Comparison of ENCODE assay signal across 9 cellular contexts in the genomic region with DNA sequence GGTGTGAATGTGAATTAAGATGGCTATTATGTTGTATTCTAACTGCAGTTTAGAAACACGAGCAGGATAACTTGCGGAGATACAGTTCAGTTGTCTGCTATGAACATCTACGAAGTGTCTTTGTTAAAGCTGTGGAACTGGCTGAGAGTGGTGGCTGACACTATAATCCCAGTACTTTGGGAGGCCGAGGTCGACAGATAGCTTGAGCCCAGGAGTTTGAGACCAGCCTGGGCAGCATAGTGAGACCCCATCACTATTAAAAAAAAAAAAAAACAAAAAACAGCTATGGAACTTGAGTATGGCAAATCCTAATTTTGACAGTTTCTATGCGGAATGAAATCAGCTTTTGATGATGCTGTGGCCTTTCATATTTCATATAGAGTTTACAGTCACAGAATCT. TPM values are rescaled to one million over a fixed set of nuclear protein-coding genes. Genes with fewer than 3 reads are reported as not detected.
A peak's percentile ranks its signal among the peaks of the same experiment; 100 is the strongest.
DNase-seq lines count a peak whose midpoint lies in the region; ATAC-seq and TF ChIP-seq lines count a peak whose summit lies in the region.
"Had no signal": no experiment of that assay in that cellular context is flagged by ENCODE, and none has a peak within 500 bp of the region (broad histone marks: within the 10 kb centered on the region; RNA-seq: fewer than 3 reads in every experiment).

No MANE protein-coding gene starts in this region.

- peak overlapping the region; percentile 17 for H3K4me3 ChIP-seq in GM12875 (ENCODE audit: low read depth, low read length)
- H3K4me3 ChIP-seq in SJSA1 = peak overlapping the region; percentile 86; the same call in 1 of the 2 replicates
- peak overlapping the region; percentile 94 for H3K4me3 ChIP-seq in rectal smooth muscle tissue (ENCODE audit: low read length)

- H3K27ac ChIP-seq in SJSA1 (no peak overlapping the region; the same call in 1 of the 2 replicates), epithelial cell of prostate (peak overlapping the region; percentile 61), rectal smooth muscle tissue (ENCODE audit: low read depth, low read length) (no peak overlapping the region)

- ATAC-seq in GM18502 (IDR thresholded peaks at IDR 0.05; ENCODE audit: poor library complexity, unreplicated experiment) = no peak
- ATAC-seq in HG02870 (IDR thresholded peaks at IDR 0.05; ENCODE audit: unreplicated experiment) = no peak

- H3K9me3 ChIP-seq in SJSA1 (replicated peaks) = no peaks in the 10 kb centered on the region

- H3K4me1 ChIP-seq in SJSA1 (replicated peaks) (peaks cover 7% of the 10 kb centered on the region), rectal smooth muscle tissue (ENCODE audit: control insufficient read depth, insufficient read depth, low read length) (peaks cover 4% of the 10 kb centered on the region)

- H3K36me3 ChIP-seq in SJSA1 (peaks cover 50% of the 10 kb centered on the region), rectal smooth muscle tissue (ENCODE audit: control insufficient read depth, insufficient read depth, low read length) (peaks cover 6% of the 10 kb centered on the region)

- no peak for TF ChIP-seq CTCF in GM12875 (IDR thresholded peaks at IDR 0.05; ENCODE audit: borderline replicate concordance, insufficient read depth, low read depth, low read length)

- DNase-seq in SJSA1 (ENCODE audit: low read depth in 1 of 2, low spot score in 2 of 2) (no peak), epithelial cell of prostate (ENCODE audit: low read depth, low spot score) (no peak), NCI-H2081 treated with DMSO at 0.1 percent for 48 hours (lab: John Stamatoyannopoulos, UW) (no peak)
- no peak for DNase-seq in activated CD4-positive, alpha-beta T cell treated with anti-CD3 and anti-CD28 coated beads for 1 hour
- DNase-seq: NCI-H748 treated with DMSO at 0.1 percent for 48 hours had no signal

- H3K27me3 ChIP-seq in SJSA1 (replicated peaks) (no peaks in the 10 kb centered on the region), rectal smooth muscle tissue (ENCODE audit: control insufficient read depth, insufficient read depth, low read length) (no peaks in the 10 kb centered on the region)

- H3K9ac ChIP-seq in rectal smooth muscle tissue (ENCODE audit: low read length) = no peak overlapping the region

RNA-seq across cellular contexts. Expression of a gene that starts 1.7 kb away (rescaled TPM):
- total RNA-seq in SJSA1 (2014; rRNA removed; shearing (Covaris generic)) = 13.1 and 16.0 TPM in 2 replicates

RNA-seq across cellular contexts. Expression of a gene that starts 1.7 kb away (rescaled TPM):
- 19.3 and 32.2 TPM in 2 replicates for total RNA-seq in SJSA1 (2014; rRNA removed; shearing (Covaris generic))

Comparison
In these comparisons a context has a peak if more than half of its experiments do, and no peak if none do; other contexts are left out.
1. H3K4me3 ChIP-seq: peak in every context shown above with its lines; median percentile 94 in rectal smooth muscle tissue; 86 in SJSA1; 17 in GM12875.